ENCODE assay signal across 11 cellular contexts in the genomic region with DNA sequence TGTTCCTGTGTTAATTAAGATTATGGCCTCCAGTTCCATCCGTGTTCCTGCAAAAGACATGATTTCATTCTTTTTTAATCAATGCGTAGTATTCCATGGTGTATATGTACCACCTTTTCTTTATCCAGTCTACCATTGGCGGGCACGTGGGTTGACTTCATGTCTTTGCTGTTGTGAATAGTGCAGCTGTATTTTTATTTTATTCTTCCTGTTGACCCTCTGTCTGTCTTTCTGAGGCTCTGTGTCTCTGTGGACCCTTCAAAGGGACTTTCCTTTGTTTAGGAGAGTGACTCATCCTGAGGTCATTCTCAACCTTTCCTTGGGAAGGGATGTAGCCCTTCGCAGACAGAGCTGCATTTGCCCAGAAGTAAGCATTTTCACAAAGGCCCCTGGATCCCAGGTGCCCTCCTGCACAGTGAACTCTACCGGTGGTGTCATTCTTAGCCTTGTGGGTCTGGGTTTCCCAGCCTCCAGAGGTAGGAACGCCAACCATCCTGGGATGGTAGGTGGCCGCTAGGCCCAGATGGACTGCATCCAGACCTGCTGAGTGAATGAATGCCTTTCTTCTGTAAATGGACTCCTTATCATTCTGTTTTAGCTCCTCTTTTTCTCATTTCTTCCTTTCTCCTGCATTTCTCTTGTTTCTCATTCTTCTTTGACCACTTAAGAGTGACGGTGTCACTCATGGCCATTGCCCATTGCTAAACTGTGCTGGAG. TPM values are rescaled to one million over a fixed set of nuclear protein-coding genes. Genes with fewer than 3 reads are reported as not detected.
DNase-seq lines count a peak whose midpoint lies in the region; ATAC-seq, FAIRE-seq and TF ChIP-seq lines count a peak whose summit lies in the region.
"Had no signal": no experiment of that assay in that cellular context is flagged by ENCODE, and none has a peak within 500 bp of the region (broad histone marks: within the 10 kb centered on the region; RNA-seq: fewer than 3 reads in every experiment).

No MANE protein-coding gene starts in this region.

- H3K36me3 ChIP-seq in ACC112 (ENCODE audit: insufficient read depth, low read length) (peaks cover 25% of the 10 kb centered on the region), HUES6 (ENCODE audit: control insufficient read depth, insufficient read depth, low read length) (no peaks in the 10 kb centered on the region; the same call in 1 of the 2 replicates), brain microvascular endothelial cell (replicated peaks) (peaks cover 15% of the 10 kb centered on the region), left lung (no peaks in the 10 kb centered on the region)

- FAIRE-seq in frontal cortex (lab: Jason Lieb, UNC) = no peak

- TF ChIP-seq CTCF in brain microvascular endothelial cell (IDR thresholded peaks at IDR 0.05; ENCODE audit: low read depth, low read length, missing control alignments) (no peak), left lung (IDR thresholded peaks at IDR 0.05) (no peak)

- H3K9me3 Mint-ChIP-seq in activated CD8-positive, alpha-beta T cell treated with anti-CD3 and anti-CD28 coated beads, Interleukin-2, amount 10 ng/mL, durations not matched to agents 7 days and 5 days (ENCODE audit: insufficient read depth) = no peaks in the 10 kb centered on the region
- peaks cover 7% of the 10 kb centered on the region for H3K9me3 Mint-ChIP-seq in activated T-helper 17 cell treated with anti-CD3 and anti-CD28 coated beads, Interleukin-2, amount 50 U/mL, for 72 hours

- in situ Hi-C loops in brain microvascular endothelial cell (cut with HindIII; ENCODE audit: low pct_ligation_motif_present, low sequenced_read_pairs) = no loop called here

- H3K4me1 Mint-ChIP-seq in activated CD8-positive, alpha-beta T cell treated with anti-CD3 and anti-CD28 coated beads, Interleukin-2, amount 10 ng/mL, durations not matched to agents 7 days and 5 days (ENCODE audit: low read depth) = peaks cover 4% of the 10 kb centered on the region
- H3K4me1 Mint-ChIP-seq in activated T-helper 17 cell treated with anti-CD3 and anti-CD28 coated beads, Interleukin-2, amount 50 U/mL, for 72 hours = peaks cover 4% of the 10 kb centered on the region

- no peaks in the 10 kb centered on the region for H3K27me3 ChIP-seq in ACC112 (ENCODE audit: insufficient read depth, low read length)
- no peaks in the 10 kb centered on the region for H3K27me3 ChIP-seq in HUES6 (ENCODE audit: control insufficient read depth, insufficient read depth, low read length)
- H3K27me3 ChIP-seq in brain microvascular endothelial cell (replicated peaks) = no peaks in the 10 kb centered on the region
- H3K27me3 ChIP-seq in left lung = no peaks in the 10 kb centered on the region

- H3K27ac Mint-ChIP-seq in activated CD8-positive, alpha-beta T cell treated with anti-CD3 and anti-CD28 coated beads, Interleukin-2, amount 10 ng/mL, durations not matched to agents 7 days and 5 days = no peak overlapping the region
- no peak overlapping the region for H3K27ac Mint-ChIP-seq in activated T-helper 17 cell treated with anti-CD3 and anti-CD28 coated beads, Interleukin-2, amount 50 U/mL, for 72 hours
- H3K27ac Mint-ChIP-seq: activated naive CD8-positive, alpha-beta T cell treated with anti-CD3 and anti-CD28 coated beads for 36 hours had no signal

- no peak overlapping the region; the same call in 1 of the 2 replicates for H3K4me3 ChIP-seq in ACC112 (ENCODE audit: low read depth, low read length)
- no peak overlapping the region for H3K4me3 ChIP-seq in HUES6 (ENCODE audit: low read depth, low read length)
- H3K4me3 ChIP-seq in brain microvascular endothelial cell (ENCODE audit: low read depth, low read length) = no peak overlapping the region
- no peak overlapping the region for H3K4me3 ChIP-seq in left lung

- peaks cover 71% of the 10 kb centered on the region for H3K4me1 ChIP-seq in ACC112 (ENCODE audit: control insufficient read depth, insufficient read depth, low read length, unreplicated experiment)
- H3K4me1 ChIP-seq in HUES6 (ENCODE audit: control insufficient read depth, insufficient read depth, low read length) = peaks cover 51% of the 10 kb centered on the region
- H3K4me1 ChIP-seq in left lung = peaks cover 8 to 64% of the 10 kb centered on the region in 2 donors

- H3K4me3 Mint-ChIP-seq in activated CD8-positive, alpha-beta T cell treated with anti-CD3 and anti-CD28 coated beads, Interleukin-2, amount 10 ng/mL, durations not matched to agents 7 days and 5 days = no peak overlapping the region
- no peak overlapping the region for H3K4me3 Mint-ChIP-seq in activated T-helper 17 cell treated with anti-CD3 and anti-CD28 coated beads, Interleukin-2, amount 50 U/mL, for 72 hours
- H3K4me3 Mint-ChIP-seq: activated naive CD8-positive, alpha-beta T cell treated with anti-CD3 and anti-CD28 coated beads for 36 hours had no signal

- ATAC-seq in left lung (peak; percentile 24), GM18511 (IDR thresholded peaks at IDR 0.05; ENCODE audit: unreplicated experiment) (no peak)
- ATAC-seq in activated CD8-positive, alpha-beta T cell treated with anti-CD3 and anti-CD28 coated beads, Interleukin-2, amount 10 ng/mL, durations not matched to agents 7 days and 5 days = no peak
- ATAC-seq in activated T-helper 17 cell treated with anti-CD3 and anti-CD28 coated beads, Interleukin-2, amount 50 U/mL, for 72 hours (replicated peaks) = no peak

- POLR2A ChIA-PET in activated CD8-positive, alpha-beta T cell treated with anti-CD3 and anti-CD28 coated beads, Interleukin-2, amount 10 ng/mL, durations not matched to agents 7 days and 5 days (lab: Charles Lee) = interaction anchor here (0.5 kb wide), 1 partner anchor 39 kb away, joined by 3 read pairs; no protein-coding TSS in a partner anchor

- H3K27ac ChIP-seq in ACC112 (ENCODE audit: low read depth, low read length) (peak overlapping the region; percentile 93), HUES6 (ENCODE audit: low read depth, low read length) (no peak overlapping the region), brain microvascular endothelial cell (peak overlapping the region; percentile 91), left lung (no peak overlapping the region)

- H3K79me2 ChIP-seq in ACC112 (ENCODE audit: control insufficient read depth, insufficient read depth, low read length, unreplicated experiment) = peaks cover 100% of the 10 kb centered on the region

- H3K9ac ChIP-seq in HUES6 (ENCODE audit: low read length) = peak overlapping the region; percentile 13

- intact Hi-C loops in left lung (cut with DNase I) = no loop called here

- H3K9me3 ChIP-seq in HUES6 (ENCODE audit: control insufficient read depth, insufficient read depth, low read depth, low read length) (peaks cover 13% of the 10 kb centered on the region), left lung (no peaks in the 10 kb centered on the region)

- CTCF ChIA-PET in activated CD8-positive, alpha-beta T cell treated with anti-CD3 and anti-CD28 coated beads, Interleukin-2, amount 10 ng/mL, durations not matched to agents 7 days and 5 days (lab: Charles Lee) = no interaction called here

- H2AFZ ChIP-seq in ACC112 (ENCODE audit: low read length, unreplicated experiment) = no peak overlapping the region

- H3K36me3 Mint-ChIP-seq in activated CD8-positive, alpha-beta T cell treated with anti-CD3 and anti-CD28 coated beads, Interleukin-2, amount 10 ng/mL, durations not matched to agents 7 days and 5 days (ENCODE audit: low read depth) = no peaks in the 10 kb centered on the region
- H3K36me3 Mint-ChIP-seq in activated T-helper 17 cell treated with anti-CD3 and anti-CD28 coated beads, Interleukin-2, amount 50 U/mL, for 72 hours (ENCODE audit: low read depth) = no peaks in the 10 kb centered on the region
- H3K36me3 Mint-ChIP-seq: activated naive CD8-positive, alpha-beta T cell treated with anti-CD3 and anti-CD28 coated beads for 36 hours had no signal

- peak; percentile 85 for DNase-seq in brain microvascular endothelial cell
- DNase-seq in left lung = no peak
- DNase-seq in frontal cortex (ENCODE audit: low spot score in 2 of 2) = no peak
- DNase-seq in activated CD8-positive, alpha-beta T cell treated with anti-CD3 and anti-CD28 coated beads, Interleukin-2, amount 10 ng/mL, durations not matched to agents 7 days and 5 days = no peak
- DNase-seq: activated naive CD8-positive, alpha-beta T cell treated with anti-CD3 and anti-CD28 coated beads for 36 hours; NCI-H1417 treated with DMSO at 0.1 percent for 48 hours; stimulated activated CD8-positive, alpha-beta memory T cell treated with anti-CD3 and anti-CD28 coated beads, Interleukin-4, amount 100 ng/mL, for 48 hours had no signal

- H3K27me3 Mint-ChIP-seq in activated CD8-positive, alpha-beta T cell treated with anti-CD3 and anti-CD28 coated beads, Interleukin-2, amount 10 ng/mL, durations not matched to agents 7 days and 5 days (ENCODE audit: low read depth) = peaks cover 9% of the 10 kb centered on the region
- peaks cover 8% of the 10 kb centered on the region for H3K27me3 Mint-ChIP-seq in activated T-helper 17 cell treated with anti-CD3 and anti-CD28 coated beads, Interleukin-2, amount 50 U/mL, for 72 hours

RNA-seq across cellular contexts. Expression of gene TRIO, which starts 22.4 kb away (rescaled TPM):
- total RNA-seq in left lung = 100 to 1,000 TPM; 122 to 151 TPM
- total RNA-seq in frontal cortex = 310 TPM
- total RNA-seq in activated CD8-positive, alpha-beta T cell treated with anti-CD3 and anti-CD28 coated beads, Interleukin-2, amount 10 ng/mL, durations not matched to agents 7 days and 5 days = 1 to 10 TPM; 3.5 to 6.6 TPM
- total RNA-seq in activated T-helper 17 cell treated with anti-CD3 and anti-CD28 coated beads, Interleukin-2, amount 50 U/mL, for 72 hours = 10 to 100 TPM; 13.6 to 21.5 TPM

Comparison
In these comparisons a context has a peak if more than half of its experiments do, and no peak if none do; other contexts are left out.
1. H3K27ac ChIP-seq: peak in ACC112 (single experiment) and brain microvascular endothelial cell (single experiment); none in HUES6 (single experiment) and left lung (0 of 2).
2. RNA of gene TRIO, which starts 22.4 kb away (total RNA-seq): 310 TPM in frontal cortex (single experiment) and 122 to 151 TPM in left lung; 13.6 to 21.5 TPM in activated T-helper 17 cell treated with anti-CD3 and anti-CD28 coated beads, Interleukin-2, amount 50 U/mL, for 72 hours and 3.5 to 6.6 TPM in activated CD8-positive, alpha-beta T cell treated with anti-CD3 and anti-CD28 coated beads, Interleukin-2, amount 10 ng/mL, durations not matched to agents 7 days and 5 days; every median in the first group is over 4 times any median in the second.